Comparison of ENCODE assay signal across 9 cellular contexts in genomic region chr9:135468866-135469521, GRCh38. TPM values are rescaled to one million over a fixed set of nuclear protein-coding genes. Genes with fewer than 3 reads are reported as not detected.
DNase-seq lines count a peak whose midpoint lies in the region; ATAC-seq and TF ChIP-seq lines count a peak whose summit lies in the region.
"Had no signal": no experiment of that assay in that cellular context is flagged by ENCODE, and none has a peak within 500 bp of the region (broad histone marks: within the 10 kb centered on the region; RNA-seq: fewer than 3 reads in every experiment).

No MANE protein-coding gene starts in this region.

- H3K36me3 Mint-ChIP-seq in dendritic cell treated with granulocyte-macrophage colony-stimulating factor and Interleukin-4, amounts not matched to agents 40 ng/mL and 50 ng/mL, for 4 days (ENCODE audit: low read depth) = no peaks in the 10 kb centered on the region
- H3K36me3 Mint-ChIP-seq in WTC11 = no peaks in the 10 kb centered on the region

- no peaks in the 10 kb centered on the region for H3K36me3 ChIP-seq in WERI-Rb-1
- no peaks in the 10 kb centered on the region for H3K36me3 ChIP-seq in aorta (ENCODE audit: control insufficient read depth in 1 of 2, insufficient read depth in 2 of 2, low read length in 1 of 2)

- WGBS in aorta, 2 donors = 71 to 75% methylated on average over 16 of the region's 16 CpGs

- H3K4me3 Mint-ChIP-seq in dendritic cell treated with granulocyte-macrophage colony-stimulating factor and Interleukin-4, amounts not matched to agents 40 ng/mL and 50 ng/mL, for 4 days = peak overlapping the region; percentile 17
- H3K4me3 Mint-ChIP-seq in WTC11 = no peak overlapping the region

- DNase-seq in HT1080 (ENCODE audit: low read depth) (peak; percentile 89), WERI-Rb-1 (peak; percentile 72), aorta (no peak), Ammon's horn (ENCODE audit: low spot score) (no peak), WTC11 (ENCODE audit: low spot score) (no peak), left lobe of liver (ENCODE audit: low spot score) (no peak)
- DNase-seq in stimulated activated CD4-positive, alpha-beta T cell treated with anti-CD3 and anti-CD28 coated beads, Interleukin-4, amount 100 ng/mL, for 1 hour = peak; percentile 55
- DNase-seq: NCI-H1694 treated with DMSO at 0.1 percent for 48 hours had no signal

- H3K27ac ChIP-seq in WERI-Rb-1 (peak overlapping the region; percentile 65), aorta (ENCODE audit: low read depth in 1 of 2, low read length in 2 of 2) (no peak overlapping the region)

- H3K27me3 ChIP-seq in WERI-Rb-1 (ENCODE audit: insufficient read depth, low read depth, severe bottlenecking) = no peaks in the 10 kb centered on the region
- H3K27me3 ChIP-seq in aorta (ENCODE audit: control insufficient read depth in 1 of 2, insufficient read depth in 2 of 2, low read length in 1 of 2) = no peaks in the 10 kb centered on the region

- intact Hi-C loops in dendritic cell treated with granulocyte-macrophage colony-stimulating factor and Interleukin-4, amounts not matched to agents 40 ng/mL and 50 ng/mL, for 4 days (cut with micrococcal nuclease) = no loop called here
- intact Hi-C loops in aorta (cut with DNase I) = no loop called here

- CTCF ChIA-PET in WTC11 (lab: Charles Lee) = interaction anchor here (2.4 kb wide), 1 partner anchor 30 kb away, joined by 7 read pairs; no protein-coding TSS in a partner anchor

- no peaks in the 10 kb centered on the region for H3K9me3 Mint-ChIP-seq in dendritic cell treated with granulocyte-macrophage colony-stimulating factor and Interleukin-4, amounts not matched to agents 40 ng/mL and 50 ng/mL, for 4 days
- H3K9me3 Mint-ChIP-seq in WTC11 = no peaks in the 10 kb centered on the region

- ATAC-seq in aorta (ENCODE audit: low FRiP score) (no peak), WTC11 (no peak), left lobe of liver (no peak)

- H3K4me1 ChIP-seq in aorta (ENCODE audit: control insufficient read depth in 1 of 2, insufficient read depth in 2 of 2, low read length in 2 of 2) = no peaks in the 10 kb centered on the region

- POLR2A ChIA-PET in WTC11 (lab: Charles Lee) = interaction anchor here (0.6 kb wide), 1 partner anchor 58 kb away, joined by 4 read pairs; no protein-coding TSS in a partner anchor

- H3K4me3 ChIP-seq in WERI-Rb-1 (ENCODE audit: low read depth, low read length) = peak overlapping the region; percentile 44
- H3K4me3 ChIP-seq in aorta (ENCODE audit: low read length in 2 of 2) = no peak overlapping the region

- H3K27ac Mint-ChIP-seq in dendritic cell treated with granulocyte-macrophage colony-stimulating factor and Interleukin-4, amounts not matched to agents 40 ng/mL and 50 ng/mL, for 4 days = peak overlapping the region; percentile 67
- no peak overlapping the region for H3K27ac Mint-ChIP-seq in WTC11

- H3K9me3 ChIP-seq in WERI-Rb-1 (ENCODE audit: severe bottlenecking) = no peaks in the 10 kb centered on the region
- no peaks in the 10 kb centered on the region for H3K9me3 ChIP-seq in aorta (ENCODE audit: control insufficient read depth, low read length)

- H3K4me1 Mint-ChIP-seq in dendritic cell treated with granulocyte-macrophage colony-stimulating factor and Interleukin-4, amounts not matched to agents 40 ng/mL and 50 ng/mL, for 4 days (ENCODE audit: low read depth) = peaks cover 13% of the 10 kb centered on the region
- H3K4me1 Mint-ChIP-seq in WTC11 = peaks cover 27% of the 10 kb centered on the region

- no peak for TF ChIP-seq CTCF in WERI-Rb-1 (IDR thresholded peaks at IDR 0.05; ENCODE audit: low read depth, low read length)
- no peak for TF ChIP-seq CTCF in WTC11 (IDR thresholded peaks at IDR 0.05)

- H3K27me3 Mint-ChIP-seq in dendritic cell treated with granulocyte-macrophage colony-stimulating factor and Interleukin-4, amounts not matched to agents 40 ng/mL and 50 ng/mL, for 4 days = peaks cover 15% of the 10 kb centered on the region
- H3K27me3 Mint-ChIP-seq in WTC11 (ENCODE audit: low read depth) = no peaks in the 10 kb centered on the region

TF ChIP-seq in WTC11, 78 proteins besides CTCF, POLR2A, EP300 and RAD21:
- TF ChIP-seq, protein P1, sequence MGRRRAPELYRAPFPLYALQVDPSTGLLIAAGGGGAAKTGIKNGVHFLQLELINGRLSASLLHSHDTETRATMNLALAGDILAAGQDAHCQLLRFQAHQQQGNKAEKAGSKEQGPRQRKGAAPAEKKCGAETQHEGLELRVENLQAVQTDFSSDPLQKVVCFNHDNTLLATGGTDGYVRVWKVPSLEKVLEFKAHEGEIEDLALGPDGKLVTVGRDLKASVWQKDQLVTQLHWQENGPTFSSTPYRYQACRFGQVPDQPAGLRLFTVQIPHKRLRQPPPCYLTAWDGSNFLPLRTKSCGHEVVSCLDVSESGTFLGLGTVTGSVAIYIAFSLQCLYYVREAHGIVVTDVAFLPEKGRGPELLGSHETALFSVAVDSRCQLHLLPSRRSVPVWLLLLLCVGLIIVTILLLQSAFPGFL (CRISPR knock-in tag; IDR thresholded peaks at IDR 0.05; ENCODE audit: borderline replicate concordance) = no peak
- TF ChIP-seq JUN (CRISPR knock-in tag; IDR thresholded peaks at IDR 0.05) (no peak), ZNF232 (CRISPR knock-in tag; IDR thresholded peaks at IDR 0.05) (no peak), NFYB (CRISPR knock-in tag; conservative IDR thresholded peaks at IDR 0.05; ENCODE audit: low read depth) (no peak), RELA (CRISPR knock-in tag; IDR thresholded peaks at IDR 0.05; ENCODE audit: borderline replicate concordance) (no peak), ZNF416 (CRISPR knock-in tag; IDR thresholded peaks at IDR 0.05) (no peak), ESRRA (CRISPR knock-in tag; IDR thresholded peaks at IDR 0.05; ENCODE audit: borderline replicate concordance) (no peak), ZBTB21 (CRISPR knock-in tag; IDR thresholded peaks at IDR 0.05; ENCODE audit: borderline replicate concordance) (no peak), RORB (CRISPR knock-in tag; IDR thresholded peaks at IDR 0.05) (no peak)
- TF ChIP-seq, protein P2, sequence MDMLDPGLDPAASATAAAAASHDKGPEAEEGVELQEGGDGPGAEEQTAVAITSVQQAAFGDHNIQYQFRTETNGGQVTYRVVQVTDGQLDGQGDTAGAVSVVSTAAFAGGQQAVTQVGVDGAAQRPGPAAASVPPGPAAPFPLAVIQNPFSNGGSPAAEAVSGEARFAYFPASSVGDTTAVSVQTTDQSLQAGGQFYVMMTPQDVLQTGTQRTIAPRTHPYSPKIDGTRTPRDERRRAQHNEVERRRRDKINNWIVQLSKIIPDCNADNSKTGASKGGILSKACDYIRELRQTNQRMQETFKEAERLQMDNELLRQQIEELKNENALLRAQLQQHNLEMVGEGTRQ (CRISPR knock-in tag; IDR thresholded peaks at IDR 0.05) = no peak
TF ChIP-seq in WTC11: peak in this region for 0.

RNA-seq across cellular contexts. Expression of gene PPP1R26, which starts 10.6 kb away (rescaled TPM):
- 31.9 and 36.2 TPM in 2 replicates for total RNA-seq in HT1080 (2014; rRNA removed; shearing (Covaris generic))
- 22.6 and 24.8 TPM in 2 replicates for polyA plus RNA-seq in HT1080 (2015; cell fraction: cytosol; rRNA removed)
- polyA plus RNA-seq in HT1080 (2015; cell fraction: nucleus; rRNA removed) = 36.1 and 43.2 TPM in 2 replicates
- total RNA-seq in aorta (10 to 100 TPM; 11.4 to 14.2 TPM), WTC11 (2021) (36.2 to 44.4 TPM (median 37.4 TPM) in 3 replicates), left lobe of liver (7.4 TPM)
- 10 to 100 TPM in 1 of 2 donors, 1 to 10 TPM in 1; 3.3 to 10.3 TPM for polyA plus RNA-seq in aorta

RNA-seq across cellular contexts. Expression of gene MRPS2, which starts 31.5 kb away (rescaled TPM):
- 106 and 170 TPM in 2 replicates for total RNA-seq in HT1080 (2014; rRNA removed; shearing (Covaris generic))
- polyA plus RNA-seq in HT1080 (2015; cell fraction: cytosol; rRNA removed) = 136 and 151 TPM in 2 replicates
- 123 and 132 TPM in 2 replicates for polyA plus RNA-seq in HT1080 (2015; cell fraction: nucleus; rRNA removed)
- total RNA-seq in aorta (10 to 100 TPM; 16.1 to 20.5 TPM), WTC11 (2021) (74.2 to 78.0 TPM (median 77.6 TPM) in 3 replicates), left lobe of liver (30.7 TPM)
- polyA plus RNA-seq in aorta = 10 to 100 TPM; 15.5 to 30.5 TPM

RNA-seq across cellular contexts. Expression of gene LCN1, which starts 52.2 kb away (rescaled TPM):
- 0.33 TPM in 1 of 2 replicates, not detected in the other for total RNA-seq in HT1080 (2014; rRNA removed; shearing (Covaris generic))
- 1.5 and 2.1 TPM in 2 replicates for polyA plus RNA-seq in HT1080 (2015; cell fraction: cytosol; rRNA removed)
- polyA plus RNA-seq in HT1080 (2015; cell fraction: nucleus; rRNA removed) = 1.3 and 1.6 TPM in 2 replicates
- total RNA-seq in aorta (under 1 TPM in 1 of 2 donors, not detected in 1; 0.81 TPM), WTC11 (2021) (not detected in 3 replicates), left lobe of liver (not detected)
- polyA plus RNA-seq in aorta = not detected

Comparison
In these comparisons a context has a peak if more than half of its experiments do, and no peak if none do; other contexts are left out.
1. DNase-seq: peak in HT1080 (single experiment), WERI-Rb-1 (single experiment) and stimulated activated CD4-positive, alpha-beta T cell treated with anti-CD3 and anti-CD28 coated beads, Interleukin-4, amount 100 ng/mL, for 1 hour (single experiment); none in aorta (0 of 2), Ammon's horn (single experiment), WTC11 (single experiment) and left lobe of liver (single experiment).